In the genomic region with DNA sequence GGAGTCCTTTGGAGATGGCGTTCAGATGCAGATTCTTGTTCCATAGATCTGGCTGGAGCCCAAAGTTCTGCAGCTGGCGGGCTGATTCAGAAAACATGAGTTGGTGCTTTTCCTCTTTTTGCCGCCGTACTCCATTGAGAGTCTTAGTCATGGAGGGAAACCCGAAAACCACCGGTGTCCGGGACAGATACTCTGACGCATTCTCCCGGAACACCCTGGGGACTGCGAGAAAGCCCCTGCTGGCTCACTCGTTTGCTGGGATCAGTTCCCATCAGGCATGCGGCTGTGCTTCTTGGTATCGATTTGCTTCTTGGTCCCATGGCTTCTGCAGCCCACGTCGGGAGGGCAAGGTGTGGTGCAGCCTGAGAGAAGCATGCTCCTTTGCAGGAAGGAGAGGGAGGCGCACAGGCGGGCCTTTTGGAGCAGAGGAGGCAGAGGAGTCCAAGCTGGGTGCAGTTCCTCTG, we compare ENCODE assay signal across 8 cellular contexts. TPM values are rescaled to one million over a fixed set of nuclear protein-coding genes. Genes with fewer than 3 reads are reported as not detected.
DNase-seq lines count a peak whose midpoint lies in the region; ATAC-seq and TF ChIP-seq lines count a peak whose summit lies in the region.

No MANE protein-coding gene starts in this region.

- H3K4me3 ChIP-seq in BLaER1 treated with 17β-estradiol and CSF1 and Interleukin-3, amounts not matched to agents 10 nM and 100 nM, result peak overlapping the region in 5 of 10 experiments; percentile 9 to 35 (median 23); a peak in 5 of 20 replicates
- H3K4me3 ChIP-seq in colonic mucosa (no peak overlapping the region), BE2C (ENCODE audit: low read depth, low read length) (no peak overlapping the region)

- peak overlapping the region in 7 of 11 experiments; percentile 9 to 55 (median 37); a peak in 8 of 22 replicates for H3K9ac ChIP-seq in BLaER1 treated with 17β-estradiol and CSF1 and Interleukin-3, amounts not matched to agents 10 nM and 100 nM
- H3K9ac ChIP-seq in colonic mucosa (ENCODE audit: low read depth in 2 of 2, low read length in 2 of 2), result peak overlapping the region in 1 of 2 donors; percentile 0

- H3K9me3 ChIP-seq in BLaER1 treated with 17β-estradiol and CSF1 and Interleukin-3, amounts not matched to agents 10 nM and 100 nM (replicated peaks in 1 of 11), result no peaks in the 10 kb centered on the region
- no peaks in the 10 kb centered on the region for H3K9me3 ChIP-seq in colonic mucosa
- H3K9me3 ChIP-seq in BE2C, result no peaks in the 10 kb centered on the region

- peak overlapping the region in 1 of 2 donors; percentile 67 for H3K27ac Mint-ChIP-seq in natural killer cell treated with Interleukin-12 subunit alpha and Interleukin-12 subunit beta and Interleukin-15 and Interleukin-18, amount 100 ng/mL, for 72 hours

- H3K36me3 Mint-ChIP-seq in natural killer cell treated with Interleukin-12 subunit alpha and Interleukin-12 subunit beta and Interleukin-15 and Interleukin-18, amount 100 ng/mL, for 72 hours, result no peaks in the 10 kb centered on the region

- peaks cover 86 to 100% (median 94%) of the 10 kb centered on the region in 10 experiments for H3K4me1 ChIP-seq in BLaER1 treated with 17β-estradiol and CSF1 and Interleukin-3, amounts not matched to agents 10 nM and 100 nM
- H3K4me1 ChIP-seq in colonic mucosa, result no peaks in the 10 kb centered on the region
- H3K4me1 ChIP-seq in BE2C, result no peaks in the 10 kb centered on the region

- ATAC-seq in natural killer cell treated with Interleukin-12 subunit alpha and Interleukin-12 subunit beta and Interleukin-15 and Interleukin-18, amount 100 ng/mL, for 72 hours, result peak; percentile 37 to 45
- no peak for ATAC-seq in GM21390 (IDR thresholded peaks at IDR 0.05; ENCODE audit: unreplicated experiment)

- peak overlapping the region in 10 of 11 experiments; percentile 9 to 72 (median 60); a peak in 15 of 22 replicates for H3K27ac ChIP-seq in BLaER1 treated with 17β-estradiol and CSF1 and Interleukin-3, amounts not matched to agents 10 nM and 100 nM
- peak overlapping the region; percentile 24 for H3K27ac ChIP-seq in colonic mucosa

- H3K4me3 Mint-ChIP-seq in natural killer cell treated with Interleukin-12 subunit alpha and Interleukin-12 subunit beta and Interleukin-15 and Interleukin-18, amount 100 ng/mL, for 72 hours, result no peak overlapping the region

- no peaks in the 10 kb centered on the region for H3K27me3 ChIP-seq in BLaER1 treated with 17β-estradiol and CSF1 and Interleukin-3, amounts not matched to agents 10 nM and 100 nM
- H3K27me3 ChIP-seq in colonic mucosa, result no peaks in the 10 kb centered on the region
- H3K27me3 ChIP-seq in BE2C, result no peaks in the 10 kb centered on the region

- H3K27me3 Mint-ChIP-seq in natural killer cell treated with Interleukin-12 subunit alpha and Interleukin-12 subunit beta and Interleukin-15 and Interleukin-18, amount 100 ng/mL, for 72 hours, result no peaks in the 10 kb centered on the region

- peak; percentile 98 for DNase-seq in LHCN-M2 (ENCODE audit: low read depth)
- peak; percentile 42 for DNase-seq in colonic mucosa
- no peak for DNase-seq in natural killer cell treated with Interleukin-12 subunit alpha and Interleukin-12 subunit beta and Interleukin-15 and Interleukin-18, amount 100 ng/mL, for 72 hours (ENCODE audit: low spot score)
- DNase-seq in GM19240 (ENCODE audit: insufficient read length, low spot score), result no peak
- no peak for DNase-seq in BE2C
- DNase-seq in SK-N-DZ (ENCODE audit: low spot score), result no peak

- H3K36me3 ChIP-seq in BLaER1 treated with 17β-estradiol and CSF1 and Interleukin-3, amounts not matched to agents 10 nM and 100 nM, result peaks cover 5 to 41% (median 22%) of the 10 kb centered on the region in 11 experiments; a peak in 18 of 22 replicates
- H3K36me3 ChIP-seq in colonic mucosa, result no peaks in the 10 kb centered on the region
- no peaks in the 10 kb centered on the region for H3K36me3 ChIP-seq in BE2C

- no peaks in the 10 kb centered on the region for H3K9me3 Mint-ChIP-seq in natural killer cell treated with Interleukin-12 subunit alpha and Interleukin-12 subunit beta and Interleukin-15 and Interleukin-18, amount 100 ng/mL, for 72 hours

- peaks cover 37 to 48% of the 10 kb centered on the region in 2 donors for H3K4me1 Mint-ChIP-seq in natural killer cell treated with Interleukin-12 subunit alpha and Interleukin-12 subunit beta and Interleukin-15 and Interleukin-18, amount 100 ng/mL, for 72 hours (ENCODE audit: low read depth in 2 of 2)

- H3K4me2 ChIP-seq in BLaER1 treated with 17β-estradiol and CSF1 and Interleukin-3, amounts not matched to agents 10 nM and 100 nM, result peak overlapping the region; percentile 65 to 93 (median 87)

- TF ChIP-seq CTCF in colonic mucosa (IDR thresholded peaks at IDR 0.05), result no peak
- no peak for TF ChIP-seq CTCF in BE2C (IDR thresholded peaks at IDR 0.05; ENCODE audit: low read depth, low read length)

- intact Hi-C loops in colonic mucosa (cut with DNase I), result no loop called here

- peaks cover 82 to 100% (median 99%) of the 10 kb centered on the region in 11 experiments for H4K20me1 ChIP-seq in BLaER1 treated with 17β-estradiol and CSF1 and Interleukin-3, amounts not matched to agents 10 nM and 100 nM

RNA-seq across cellular contexts. Expression of a gene that starts 30.8 kb away (rescaled TPM):
- total RNA-seq in LHCN-M2 (2014; rRNA removed) (19.7 and 23.3 TPM in 2 replicates), colonic mucosa (10 to 100 TPM; 23.4 to 70.7 TPM)
- polyA plus RNA-seq in LHCN-M2 (2012), result 22.7 TPM
- 100 to 1,000 TPM; 190 to 256 TPM for total RNA-seq in natural killer cell treated with Interleukin-12 subunit alpha and Interleukin-12 subunit beta and Interleukin-15 and Interleukin-18, amount 100 ng/mL, for 72 hours
- polyA plus RNA-seq in BE2C (2012; ENCODE audit: insufficient read depth, insufficient read length, low read depth), result 12.1 TPM
- polyA plus RNA-seq in SK-N-DZ (2014; cell fraction: cytosol; rRNA removed), result 22.4 and 26.5 TPM in 2 replicates
- 24.0 and 24.5 TPM in 2 replicates for polyA plus RNA-seq in SK-N-DZ (2014; cell fraction: nucleus; rRNA removed)

Comparison
In these comparisons a context has a peak if more than half of its experiments do, and no peak if none do; other contexts are left out.
1. DNase-seq: peak in LHCN-M2 (single experiment) and colonic mucosa (single experiment); none in natural killer cell treated with Interleukin-12 subunit alpha and Interleukin-12 subunit beta and Interleukin-15 and Interleukin-18, amount 100 ng/mL, for 72 hours (single experiment), GM19240 (single experiment), BE2C (single experiment) and SK-N-DZ (single experiment).